In the genomic region with DNA sequence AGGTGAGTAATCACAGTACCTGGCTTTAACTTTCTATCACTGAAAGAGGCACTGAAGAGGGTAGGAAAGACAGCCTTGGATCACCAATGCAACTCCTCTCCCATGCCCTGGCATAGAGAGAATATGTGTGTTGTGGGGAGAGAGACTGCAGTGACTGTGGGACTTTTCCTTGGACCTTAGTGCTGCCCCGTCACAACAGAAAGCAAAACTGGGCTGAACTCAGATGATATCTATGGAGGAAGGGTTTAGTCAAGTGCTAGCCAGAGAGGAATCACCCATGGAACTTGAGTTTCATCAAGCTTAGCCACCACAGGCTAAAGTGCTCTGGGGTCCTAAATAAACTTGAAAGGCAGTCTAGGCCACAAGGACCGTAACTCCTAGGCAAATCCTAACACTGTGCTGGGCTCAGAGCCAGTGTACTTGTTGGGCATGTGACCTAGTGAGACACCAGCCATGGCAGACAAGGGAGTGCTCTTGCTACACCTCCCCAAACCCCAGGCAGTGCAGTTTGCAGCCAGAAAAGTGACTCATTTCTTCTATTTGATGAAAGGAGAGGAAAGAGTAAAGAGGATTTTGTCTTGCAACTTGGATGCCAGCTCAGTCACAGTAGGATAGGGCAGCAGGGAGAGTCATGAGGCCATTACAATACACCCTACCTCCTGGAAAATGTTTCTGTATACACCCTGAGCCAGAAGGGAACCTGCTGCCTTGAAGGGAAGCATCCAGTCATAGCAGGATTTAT, we compare ENCODE assay signal across 13 cellular contexts.
A peak's percentile ranks its signal among the peaks of the same experiment; 100 is the strongest.
DNase-seq lines count a peak whose midpoint lies in the region; FAIRE-seq and TF ChIP-seq lines count a peak whose summit lies in the region.
"Had no signal": no experiment of that assay in that cellular context is flagged by ENCODE, and none has a peak within 500 bp of the region (broad histone marks: within the 10 kb centered on the region; RNA-seq: fewer than 3 reads in every experiment).

No MANE protein-coding gene starts in this region.

- DNase-seq in AG08396 (ENCODE audit: low spot score), result peak; percentile 11
- peak; percentile 16 for DNase-seq in HPDE6-E6E7 (ENCODE audit: extremely low spot score)
- peak; percentile 56 for DNase-seq in astrocyte (ENCODE audit: low read depth)
- peak; percentile 61 for DNase-seq in iris pigment epithelial cell (ENCODE audit: low read depth)
- DNase-seq in activated naive CD4-positive, alpha-beta T cell treated with Interleukin-2 at 50 U/mL for 16 hours, result no peak
- DNase-seq in activated CD4-positive, CD25-positive, alpha-beta regulatory T cell treated with anti-CD3 and anti-CD28 coated beads, Interleukin-2, amount 50 U/mL, for 72 hours, result no peak
- no peak for DNase-seq in neuronal stem cell (ENCODE audit: low spot score)
- DNase-seq in activated CD4-positive, alpha-beta T cell treated with anti-CD3 and anti-CD28 coated beads, Interleukin-2, amount 10 ng/mL, durations not matched to agents 24 days and 14 days, result no peak
- DNase-seq: activated CD8-positive, alpha-beta T cell treated with anti-CD3 and anti-CD28 coated beads, Interleukin-2, amount 10 ng/mL, durations not matched to agents 7 days and 5 days; CD8-positive, alpha-beta T cell; midbrain; NCI-H146 had no signal

- H3K4me2 ChIP-seq in astrocyte (ENCODE audit: low read length) (no peak overlapping the region), neuronal stem cell (ENCODE audit: insufficient read depth, low read length, poor library complexity, severe bottlenecking) (no peak overlapping the region)

- peaks cover 2% of the 10 kb centered on the region for H3K36me3 Mint-ChIP-seq in astrocyte (ENCODE audit: low read depth, unreplicated experiment)
- no peaks in the 10 kb centered on the region for H3K36me3 Mint-ChIP-seq in activated CD4-positive, alpha-beta T cell treated with anti-CD3 and anti-CD28 coated beads, Interleukin-2, amount 10 ng/mL, durations not matched to agents 24 days and 14 days (ENCODE audit: low read depth)
- H3K36me3 Mint-ChIP-seq: CD8-positive, alpha-beta T cell had no signal

- H3K36me3 ChIP-seq in astrocyte (ENCODE audit: insufficient read depth, low read length), result no peaks in the 10 kb centered on the region
- H3K36me3 ChIP-seq in neuronal stem cell (replicated peaks in 1 of 2; ENCODE audit: control insufficient read depth in 2 of 2, insufficient read depth in 2 of 2, low read length in 2 of 2), result no peaks in the 10 kb centered on the region
- H3K36me3 ChIP-seq: gastroesophageal sphincter had no signal

- H3K27ac Mint-ChIP-seq in astrocyte (ENCODE audit: unreplicated experiment), result no peak overlapping the region
- no peak overlapping the region for H3K27ac Mint-ChIP-seq in activated CD4-positive, alpha-beta T cell treated with anti-CD3 and anti-CD28 coated beads, Interleukin-2, amount 10 ng/mL, durations not matched to agents 24 days and 14 days
- H3K27ac Mint-ChIP-seq: activated CD8-positive, alpha-beta T cell treated with anti-CD3 and anti-CD28 coated beads, Interleukin-2, amount 10 ng/mL, durations not matched to agents 7 days and 5 days; CD8-positive, alpha-beta T cell had no signal

- H2BK5ac ChIP-seq in neuronal stem cell (ENCODE audit: low read length), result no peak overlapping the region

- WGBS in neuronal stem cell (ENCODE audit: extremely low coverage in 2 of 2, insufficient read length in 2 of 2, insufficient replicate concordance in 1 of 2), 2 donors, result no CpG with 5 or more reads among the region's 2 CpGs

- no peak for TF ChIP-seq CTCF in astrocyte (IDR thresholded peaks at IDR 0.05; ENCODE audit: insufficient read depth, low read depth, low read length)

- no peak overlapping the region for H2BK15ac ChIP-seq in neuronal stem cell (ENCODE audit: low read length)

- H3K4ac ChIP-seq in neuronal stem cell (ENCODE audit: low read length), result no peak overlapping the region

- H3K9me3 ChIP-seq in astrocyte (ENCODE audit: insufficient read depth, low read depth, low read length), result no peaks in the 10 kb centered on the region
- H3K9me3 ChIP-seq in neuronal stem cell (replicated peaks in 1 of 2; ENCODE audit: control insufficient read depth in 2 of 2, insufficient read depth in 1 of 2, low read depth in 1 of 2, low read length in 2 of 2), result no peaks in the 10 kb centered on the region
- H3K9me3 ChIP-seq: gastroesophageal sphincter had no signal

- no peak for FAIRE-seq in astrocyte (lab: Jason Lieb, UNC)

- H3K9me3 Mint-ChIP-seq in astrocyte (ENCODE audit: unreplicated experiment), result no peaks in the 10 kb centered on the region
- H3K9me3 Mint-ChIP-seq in activated CD4-positive, alpha-beta T cell treated with anti-CD3 and anti-CD28 coated beads, Interleukin-2, amount 10 ng/mL, durations not matched to agents 24 days and 14 days, result no peaks in the 10 kb centered on the region

- no peak overlapping the region for H4K91ac ChIP-seq in neuronal stem cell (ENCODE audit: low read depth, low read length, poor library complexity)

- H4K20me1 ChIP-seq in astrocyte (ENCODE audit: insufficient read depth, low read length), result no peaks in the 10 kb centered on the region

- no peak overlapping the region for H3K18ac ChIP-seq in neuronal stem cell (ENCODE audit: low read length)

- H3K14ac ChIP-seq in neuronal stem cell (ENCODE audit: low read length), result no peak overlapping the region

- no peak overlapping the region for H3K4me3 Mint-ChIP-seq in astrocyte (ENCODE audit: unreplicated experiment)
- no peak overlapping the region for H3K4me3 Mint-ChIP-seq in activated CD4-positive, alpha-beta T cell treated with anti-CD3 and anti-CD28 coated beads, Interleukin-2, amount 10 ng/mL, durations not matched to agents 24 days and 14 days
- H3K4me3 Mint-ChIP-seq: activated CD8-positive, alpha-beta T cell treated with anti-CD3 and anti-CD28 coated beads, Interleukin-2, amount 10 ng/mL, durations not matched to agents 7 days and 5 days; CD8-positive, alpha-beta T cell had no signal

- H3K27me3 Mint-ChIP-seq in astrocyte (ENCODE audit: low read depth, unreplicated experiment), result no peaks in the 10 kb centered on the region
- no peaks in the 10 kb centered on the region for H3K27me3 Mint-ChIP-seq in activated CD4-positive, alpha-beta T cell treated with anti-CD3 and anti-CD28 coated beads, Interleukin-2, amount 10 ng/mL, durations not matched to agents 24 days and 14 days

- H2AK5ac ChIP-seq in neuronal stem cell (ENCODE audit: low read depth, low read length), result no peak overlapping the region

- H2BK120ac ChIP-seq in neuronal stem cell (ENCODE audit: low read depth, low read length), result no peak overlapping the region

- intact Hi-C loops in activated CD4-positive, alpha-beta T cell treated with anti-CD3 and anti-CD28 coated beads, Interleukin-2, amount 10 ng/mL, durations not matched to agents 24 days and 14 days (cut with micrococcal nuclease), result no loop called here

- H3K4me3 ChIP-seq in astrocyte (ENCODE audit: insufficient read depth, low read depth, low read length), result no peak overlapping the region
- H3K4me3 ChIP-seq in neuronal stem cell (ENCODE audit: low read length in 2 of 2), result no peak overlapping the region
- H3K4me3 ChIP-seq: gastroesophageal sphincter had no signal

- H4K8ac ChIP-seq in neuronal stem cell (ENCODE audit: low read depth, low read length), result no peak overlapping the region

- no peaks in the 10 kb centered on the region for H3K79me2 ChIP-seq in astrocyte (ENCODE audit: insufficient read depth, low read length)

- H2BK12ac ChIP-seq in neuronal stem cell (ENCODE audit: low read length), result no peak overlapping the region

- no peaks in the 10 kb centered on the region for H3K79me1 ChIP-seq in neuronal stem cell (ENCODE audit: low read depth, low read length)

- H3K9ac ChIP-seq in astrocyte (ENCODE audit: low read length), result no peak overlapping the region
- no peak overlapping the region for H3K9ac ChIP-seq in neuronal stem cell (ENCODE audit: low read depth, low read length, poor library complexity)

- H3K23ac ChIP-seq in neuronal stem cell (ENCODE audit: low read depth, low read length, poor library complexity), result no peak overlapping the region

- peaks cover 8% of the 10 kb centered on the region for H3K4me1 Mint-ChIP-seq in astrocyte (ENCODE audit: low read depth, unreplicated experiment)
- no peaks in the 10 kb centered on the region for H3K4me1 Mint-ChIP-seq in activated CD4-positive, alpha-beta T cell treated with anti-CD3 and anti-CD28 coated beads, Interleukin-2, amount 10 ng/mL, durations not matched to agents 24 days and 14 days

- no peak overlapping the region for H3K27ac ChIP-seq in astrocyte (ENCODE audit: low read depth, low read length)
- H3K27ac ChIP-seq in neuronal stem cell (replicated peaks; ENCODE audit: low read length), result no peak overlapping the region
- H3K27ac ChIP-seq: gastroesophageal sphincter had no signal

- H2AFZ ChIP-seq in astrocyte (ENCODE audit: low read depth, low read length) (peak overlapping the region; percentile 2), neuronal stem cell (ENCODE audit: low read length) (no peak overlapping the region)

- H3K4me1 ChIP-seq in astrocyte (ENCODE audit: insufficient read depth, low read length), result peaks cover 4% of the 10 kb centered on the region
- peaks cover 0 to 3% of the 10 kb centered on the region in 2 donors for H3K4me1 ChIP-seq in neuronal stem cell (ENCODE audit: control insufficient read depth in 2 of 2, insufficient read depth in 1 of 2, low read depth in 1 of 2, low read length in 2 of 2)

- H3K27me3 ChIP-seq in astrocyte (ENCODE audit: insufficient read depth, low read length), result no peaks in the 10 kb centered on the region
- H3K27me3 ChIP-seq in neuronal stem cell (ENCODE audit: control insufficient read depth in 3 of 3, insufficient read depth in 3 of 3, low read depth in 1 of 3, low read length in 3 of 3), result no peaks in the 10 kb centered on the region
- H3K27me3 ChIP-seq: gastroesophageal sphincter had no signal

Comparison
In these comparisons a context has a peak if more than half of its experiments do, and no peak if none do; other contexts are left out.
1. DNase-seq: peak in AG08396 (single experiment), HPDE6-E6E7 (single experiment), astrocyte (single experiment) and iris pigment epithelial cell (single experiment); none in activated naive CD4-positive, alpha-beta T cell treated with Interleukin-2 at 50 U/mL for 16 hours (single experiment), activated CD4-positive, CD25-positive, alpha-beta regulatory T cell treated with anti-CD3 and anti-CD28 coated beads, Interleukin-2, amount 50 U/mL, for 72 hours (single experiment), neuronal stem cell (single experiment) and activated CD4-positive, alpha-beta T cell treated with anti-CD3 and anti-CD28 coated beads, Interleukin-2, amount 10 ng/mL, durations not matched to agents 24 days and 14 days (single experiment).